Comparison of ENCODE assay signal across 9 cellular contexts in the genomic region with DNA sequence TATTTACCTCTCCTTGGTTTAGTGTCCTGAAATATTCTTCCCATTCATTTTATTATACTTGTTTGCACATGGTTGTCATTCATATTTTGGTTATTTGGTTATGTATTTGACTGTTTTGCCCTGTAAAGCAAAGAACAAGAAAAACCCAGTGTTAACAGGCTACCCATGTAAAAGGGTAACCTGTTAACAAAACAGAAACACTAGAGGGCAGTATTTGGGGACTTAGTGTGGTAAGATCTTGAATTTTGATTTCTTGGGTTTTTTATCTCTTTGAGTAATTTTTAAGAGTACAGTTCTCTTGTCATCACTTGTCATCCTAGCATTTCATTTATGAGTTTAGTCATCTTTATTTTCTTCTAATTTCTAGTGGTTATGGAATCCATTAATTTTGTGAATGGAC.
DNase-seq lines count a peak whose midpoint lies in the region; ATAC-seq and TF ChIP-seq lines count a peak whose summit lies in the region.
"Had no signal": no experiment of that assay in that cellular context is flagged by ENCODE, and none has a peak within 500 bp of the region (broad histone marks: within the 10 kb centered on the region; RNA-seq: fewer than 3 reads in every experiment).

No MANE protein-coding gene starts in this region.

- H3K4me2 ChIP-seq in parathyroid adenoma (ENCODE audit: low read length), result no peak overlapping the region

- H2AFZ ChIP-seq in parathyroid adenoma, result no peak overlapping the region

- H3K36me3 ChIP-seq in parathyroid adenoma (ENCODE audit: control insufficient read depth, insufficient read depth, low read length), result no peaks in the 10 kb centered on the region

- peaks cover 2% of the 10 kb centered on the region for H3K79me2 ChIP-seq in parathyroid adenoma

- H3K27ac ChIP-seq in parathyroid adenoma, result no peak overlapping the region
- H3K27ac ChIP-seq: SK-N-MC had no signal

- peak; percentile 20 for DNase-seq in NCI-H146 (lab: John Stamatoyannopoulos, UW)
- DNase-seq in NCI-H146 treated with DMSO at 0.1 percent for 48 hours (lab: John Stamatoyannopoulos, UW; ENCODE audit: unreplicated experiment), result no peak
- no peak for DNase-seq in LNCaP clone FGC (ENCODE audit: low read depth)
- peak; percentile 18 for DNase-seq in central memory CD4-positive, alpha-beta T cell
- DNase-seq in HPDE6-E6E7 (ENCODE audit: extremely low spot score), result no peak

- no peak overlapping the region for H3K9ac ChIP-seq in parathyroid adenoma

- TF ChIP-seq CTCF in LNCaP clone FGC (IDR thresholded peaks at IDR 0.05; ENCODE audit: control insufficient read depth, extremely low read depth, insufficient read depth), result peak; percentile 48
- TF ChIP-seq CTCF in parathyroid adenoma (IDR thresholded peaks at IDR 0.05), result peak; percentile 48

- no peaks in the 10 kb centered on the region for H3K27me3 ChIP-seq in parathyroid adenoma (ENCODE audit: control insufficient read depth, insufficient read depth, low read length)

- H3K4me3 ChIP-seq in LNCaP clone FGC (ENCODE audit: low read depth, low read length), result no peak overlapping the region
- no peak overlapping the region for H3K4me3 ChIP-seq in parathyroid adenoma (ENCODE audit: low read depth, low read length)
- H3K4me3 ChIP-seq: SK-N-MC had no signal

- H3K4me1 ChIP-seq in parathyroid adenoma, result no peaks in the 10 kb centered on the region

- ATAC-seq in GM18907 (IDR thresholded peaks at IDR 0.05; ENCODE audit: unreplicated experiment), result no peak
- ATAC-seq in GM19452 (IDR thresholded peaks at IDR 0.05; ENCODE audit: unreplicated experiment), result no peak

- H3K9me3 ChIP-seq in parathyroid adenoma (ENCODE audit: control insufficient read depth, low read length), result no peaks in the 10 kb centered on the region

Comparison
In these comparisons a context has a peak if more than half of its experiments do, and no peak if none do; other contexts are left out.
1. DNase-seq: peak in NCI-H146 (single experiment) and central memory CD4-positive, alpha-beta T cell (single experiment); none in NCI-H146 treated with DMSO at 0.1 percent for 48 hours (single experiment), LNCaP clone FGC (single experiment) and HPDE6-E6E7 (single experiment).